In genomic region chr20:39795401-39796272, GRCh38 we compare ENCODE assay signal across 1 cellular context.
TF ChIP-seq lines count a peak whose summit lies in the region.

No MANE protein-coding gene starts in this region.

TF ChIP-seq in IMR-90, 13 proteins besides CTCF, POLR2A, EP300 and RAD21:
- TF ChIP-seq RFX5 (IDR thresholded peaks at IDR 0.05; ENCODE audit: low read depth, low read length) = no peak
- no peak for TF ChIP-seq MAFK (IDR thresholded peaks at IDR 0.05; ENCODE audit: low read depth, low read length)
- no peak for TF ChIP-seq SMC3 (IDR thresholded peaks at IDR 0.05; ENCODE audit: low read depth, low read length)
- TF ChIP-seq RCOR1 (IDR thresholded peaks at IDR 0.05; ENCODE audit: insufficient replicate concordance, low read length) = no peak
- TF ChIP-seq MXI1 (IDR thresholded peaks at IDR 0.05; ENCODE audit: borderline replicate concordance, low read depth, low read length) = no peak
- TF ChIP-seq, protein P1, sequence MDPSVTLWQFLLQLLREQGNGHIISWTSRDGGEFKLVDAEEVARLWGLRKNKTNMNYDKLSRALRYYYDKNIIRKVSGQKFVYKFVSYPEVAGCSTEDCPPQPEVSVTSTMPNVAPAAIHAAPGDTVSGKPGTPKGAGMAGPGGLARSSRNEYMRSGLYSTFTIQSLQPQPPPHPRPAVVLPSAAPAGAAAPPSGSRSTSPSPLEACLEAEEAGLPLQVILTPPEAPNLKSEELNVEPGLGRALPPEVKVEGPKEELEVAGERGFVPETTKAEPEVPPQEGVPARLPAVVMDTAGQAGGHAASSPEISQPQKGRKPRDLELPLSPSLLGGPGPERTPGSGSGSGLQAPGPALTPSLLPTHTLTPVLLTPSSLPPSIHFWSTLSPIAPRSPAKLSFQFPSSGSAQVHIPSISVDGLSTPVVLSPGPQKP (IDR thresholded peaks at IDR 0.05; ENCODE audit: borderline replicate concordance, low read depth, low read length) = no peak
- no peak for TF ChIP-seq USF2 (IDR thresholded peaks at IDR 0.05; ENCODE audit: low read depth, low read length)
- TF ChIP-seq CHD1 (IDR thresholded peaks at IDR 0.05; ENCODE audit: low read depth, low read length) = no peak
- no peak for TF ChIP-seq CEBPB (IDR thresholded peaks at IDR 0.05; ENCODE audit: low read depth, low read length)
- TF ChIP-seq BHLHE40 (IDR thresholded peaks at IDR 0.05; ENCODE audit: low read depth, low read length) = no peak
- no peak for TF ChIP-seq FOS (IDR thresholded peaks at IDR 0.05; ENCODE audit: low read depth, low read length)
